Comparison of ENCODE assay signal across 33 cellular contexts in genomic region chrX:21662761-21663160, GRCh38. TPM values are rescaled to one million over a fixed set of nuclear protein-coding genes. Genes with fewer than 3 reads are reported as not detected.
"Had no signal": no experiment of that assay in that cellular context is flagged by ENCODE, and none has a peak within 500 bp of the region (broad histone marks: within the 10 kb centered on the region; RNA-seq: fewer than 3 reads in every experiment).

No MANE protein-coding gene starts in this region.

- H3K4me3 ChIP-seq: adrenal gland, body of pancreas, breast epithelium had no signal

- H3K9me3 ChIP-seq: adrenal gland, body of pancreas, breast epithelium had no signal

- H3K27me3 ChIP-seq: body of pancreas, brain microvascular endothelial cell had no signal

- H3K27ac ChIP-seq: adrenal gland, body of pancreas, brain microvascular endothelial cell, breast epithelium, VCaP had no signal

- DNase-seq: activated B cell treated with CpG ODN at 0.5 μM for 24 hours; activated CD4-positive, alpha-beta memory T cell treated with anti-CD3 and anti-CD28 coated beads for 36 hours; activated CD4-positive, alpha-beta T cell treated with anti-CD3 and anti-CD28 coated beads for 4 hours; activated CD4-positive, alpha-beta T cell treated with anti-CD3 and anti-CD28 coated beads, Interleukin-2, amount 10 ng/mL, durations not matched to agents 24 days and 14 days; activated CD4-positive, alpha-beta T cell treated with anti-CD3 and anti-CD28 coated beads, Interleukin-2, amount 50 U/mL, for 1 hour; activated CD4-positive, alpha-beta T cell treated with anti-CD3 and anti-CD28 coated beads, Interleukin-2, amount 50 U/mL, for 4 hours; activated CD4-positive, CD25-positive, alpha-beta regulatory T cell treated with anti-CD3 and anti-CD28 coated beads, Interleukin-2, amount 50 U/mL, for 72 hours; activated CD8-positive, alpha-beta memory T cell treated with anti-CD3 and anti-CD28 coated beads, Interleukin-2, amount 50 U/mL, for 4 hours; activated CD8-positive, alpha-beta T cell treated with anti-CD3 and anti-CD28 coated beads for 36 hours; activated effector memory CD4-positive, alpha-beta T cell treated with anti-CD3 and anti-CD28 coated beads, Interleukin-2, amount 50 U/mL, for 16 hours; activated gamma-delta T cell treated with Interleukin-2 at 50 U/mL for 16 hours; activated naive CD4-positive, alpha-beta T cell; activated naive CD4-positive, alpha-beta T cell treated with anti-CD3 and anti-CD28 coated beads for 36 hours; activated naive CD4-positive, alpha-beta T cell treated with anti-CD3 and anti-CD28 coated beads, Interleukin-2, amount 50 U/mL, for 16 hours; activated naive CD8-positive, alpha-beta T cell treated with anti-CD3 and anti-CD28 coated beads for 36 hours; activated T-cell treated with anti-CD3 and anti-CD28 coated beads for 4 hours; activated T-cell treated with anti-CD3 and anti-CD28 coated beads, Interleukin-2, amount 50 U/mL, for 1 hour; activated T-cell treated with anti-CD3 and anti-CD28 coated beads, Interleukin-2, amount 50 U/mL, for 4 hours; activated T-cell treated with anti-CD3 and anti-CD28 coated beads, Interleukin-2, amount 50 U/mL, for 72 hours; adrenal gland; amniotic stem cell; aorta; body of pancreas; brain microvascular endothelial cell; cerebellar nuclear complex; T-helper 1 cell; T-helper 2 cell; T-helper 9 cell had no signal

- H3K4me1 ChIP-seq: adrenal gland, breast epithelium had no signal

- H3K36me3 ChIP-seq: adrenal gland, brain microvascular endothelial cell, breast epithelium had no signal

- ATAC-seq: activated CD8-positive, alpha-beta T cell treated with anti-CD3 and anti-CD28 coated beads for 36 hours; activated naive CD4-positive, alpha-beta T cell treated with anti-CD3 and anti-CD28 coated beads, Interleukin-2, amount 50 U/mL, for 72 hours; activated T-cell treated with anti-CD3 and anti-CD28 coated beads, Interleukin-2, amount 50 U/mL, for 4 hours; activated T-cell treated with anti-CD3 and anti-CD28 coated beads, Interleukin-2, amount 50 U/mL, for 72 hours; activated T-helper 17 cell treated with anti-CD3 and anti-CD28 coated beads, Interleukin-2, amount 50 U/mL, for 72 hours; body of pancreas had no signal

RNA-seq across cellular contexts. Expression of gene KLHL34, which starts 4.6 kb away (rescaled TPM):
- total RNA-seq: aorta, astrocyte, body of pancreas had no signal
